Comparison of ENCODE assay signal across 9 cellular contexts in the genomic region with DNA sequence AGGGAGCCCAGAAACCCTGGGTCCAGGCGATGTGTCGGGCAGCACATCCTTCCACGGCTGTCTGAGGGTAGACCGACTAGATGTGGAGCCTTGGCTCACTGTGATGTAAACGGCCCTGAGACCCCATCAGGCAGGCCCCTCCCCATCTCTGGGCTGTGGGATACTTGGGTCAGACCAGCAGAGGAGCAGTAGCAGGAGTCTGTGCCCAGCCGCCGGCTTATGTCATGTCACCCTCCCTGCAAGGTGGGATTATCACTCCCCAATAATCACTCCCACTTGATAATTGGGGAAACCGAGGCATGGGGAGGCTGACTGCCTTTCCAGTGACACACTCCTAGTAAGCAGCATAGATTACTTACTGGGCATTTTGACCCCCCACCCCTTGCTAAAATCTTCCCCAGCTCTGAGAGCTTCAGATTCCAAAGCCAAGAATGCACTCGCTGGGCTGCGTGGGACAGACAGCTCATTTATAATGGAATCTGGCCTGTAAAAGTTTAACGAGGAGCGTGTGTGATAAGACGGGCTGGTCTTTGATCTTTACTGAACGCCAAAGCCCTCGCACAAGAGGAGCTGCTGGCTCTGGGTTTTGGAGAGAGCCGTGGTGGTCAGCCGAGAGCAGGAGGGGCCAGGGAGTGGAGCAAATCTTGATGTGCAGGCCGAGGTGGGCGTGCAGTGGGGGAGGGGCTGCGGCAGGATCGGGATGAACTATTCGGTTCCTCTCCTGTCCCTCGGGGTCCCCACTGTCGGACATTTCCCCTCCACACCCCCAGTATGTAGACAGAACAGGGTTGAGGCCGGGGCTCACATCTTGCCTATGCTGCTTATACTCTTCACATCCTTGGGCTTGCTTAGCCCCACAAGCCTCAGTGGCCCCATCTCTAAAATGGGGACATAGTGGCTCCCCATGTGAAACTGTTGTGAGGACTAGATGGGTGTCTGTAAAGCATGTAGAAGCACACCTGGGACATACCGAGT.
DNase-seq lines count a peak whose midpoint lies in the region; ATAC-seq and TF ChIP-seq lines count a peak whose summit lies in the region.
"Had no signal": no experiment of that assay in that cellular context is flagged by ENCODE, and none has a peak within 500 bp of the region (broad histone marks: within the 10 kb centered on the region; RNA-seq: fewer than 3 reads in every experiment).

No MANE protein-coding gene starts in this region.

- H2BK120ac ChIP-seq in mesenchymal stem cell (ENCODE audit: low read depth, low read length): no peak overlapping the region

- peak overlapping the region; percentile 74 for H2BK15ac ChIP-seq in mesenchymal stem cell (ENCODE audit: low read depth, poor library complexity, severe bottlenecking)

- TF ChIP-seq CTCF in body of pancreas (IDR thresholded peaks at IDR 0.05): no peak
- TF ChIP-seq CTCF in upper lobe of right lung (IDR thresholded peaks at IDR 0.05): no peak

- DNase-seq in HS-27A (ENCODE audit: low read depth): peak; percentile 96
- DNase-seq in body of pancreas: peak in 2 of 4 donors; percentile 38 to 40
- peak; percentile 75 for DNase-seq in mesenchymal stem cell
- DNase-seq in upper lobe of right lung: no peak
- DNase-seq in NCI-H1048 (lab: John Stamatoyannopoulos, UW): no peak
- DNase-seq in posterior vena cava (ENCODE audit: low spot score): no peak
- DNase-seq: activated B cell treated with CpG ODN at 0.5 μM for 24 hours, spleen had no signal

- 29 to 36% methylated on average over 22 to 26 of the region's 26 CpGs for WGBS in body of pancreas, 2 donors
- 32% methylated on average over 18 of the region's 26 CpGs for WGBS in mesenchymal stem cell

- H2BK5ac ChIP-seq in mesenchymal stem cell (ENCODE audit: low read depth, low read length, poor library complexity, severe bottlenecking): peak overlapping the region; percentile 63

- no peak overlapping the region for H3K27ac ChIP-seq in body of pancreas
- H3K27ac ChIP-seq in mesenchymal stem cell (ENCODE audit: low read length, poor library complexity, severe bottlenecking): peak overlapping the region; percentile 85
- H3K27ac ChIP-seq in upper lobe of right lung: peak overlapping the region; percentile 24

- H3K18ac ChIP-seq in mesenchymal stem cell (ENCODE audit: low read depth in 1 of 2, low read length in 2 of 2): peak overlapping the region; percentile 46 to 92

- intact Hi-C loops in body of pancreas (cut with DNase I): no loop called here
- intact Hi-C loops in upper lobe of right lung (cut with DNase I): no loop called here
- intact Hi-C loops in posterior vena cava (cut with DNase I): no loop called here

- no peak overlapping the region for H3K4me3 ChIP-seq in body of pancreas
- H3K4me3 ChIP-seq in mesenchymal stem cell (ENCODE audit: insufficient read depth in 1 of 2, low read depth in 1 of 2, low read length in 2 of 2): peak overlapping the region in 1 of 2 experiments; percentile 60
- H3K4me3 ChIP-seq in upper lobe of right lung: no peak overlapping the region
- H3K4me3 ChIP-seq: spleen had no signal

- no peak overlapping the region for H2AFZ ChIP-seq in mesenchymal stem cell (ENCODE audit: low read depth, low read length)

- H2AK5ac ChIP-seq in mesenchymal stem cell (ENCODE audit: low read length, severe bottlenecking): peak overlapping the region; percentile 80

- no peak overlapping the region for H3K23ac ChIP-seq in mesenchymal stem cell (ENCODE audit: low read length in 2 of 2)

- peak overlapping the region; percentile 52 for H3K4me2 ChIP-seq in mesenchymal stem cell (ENCODE audit: low read length, poor library complexity, severe bottlenecking)

- H3K4me1 ChIP-seq in body of pancreas: peaks cover 17% of the 10 kb centered on the region
- H3K4me1 ChIP-seq in mesenchymal stem cell (ENCODE audit: control insufficient read depth, insufficient read depth, low read depth, low read length): peaks cover 65% of the 10 kb centered on the region
- H3K4me1 ChIP-seq in upper lobe of right lung: peaks cover 34% of the 10 kb centered on the region

- TF ChIP-seq POLR2A in body of pancreas (IDR thresholded peaks at IDR 0.05): no peak

- H3K9me3 ChIP-seq in body of pancreas: no peaks in the 10 kb centered on the region
- no peaks in the 10 kb centered on the region for H3K9me3 ChIP-seq in mesenchymal stem cell (ENCODE audit: control insufficient read depth, low read length)
- H3K9me3 ChIP-seq in upper lobe of right lung: no peaks in the 10 kb centered on the region

- peak overlapping the region in 1 of 2 experiments; percentile 71 for H3K14ac ChIP-seq in mesenchymal stem cell (ENCODE audit: low read length in 2 of 2)

- no peaks in the 10 kb centered on the region for H3K36me3 ChIP-seq in body of pancreas (replicated peaks in 1 of 2; ENCODE audit: insufficient read depth in 1 of 2, low read depth in 2 of 2)
- peaks cover 0 to 13% of the 10 kb centered on the region in 2 experiments for H3K36me3 ChIP-seq in mesenchymal stem cell (ENCODE audit: control insufficient read depth in 1 of 2, insufficient read depth in 2 of 2, low read depth in 1 of 2, low read length in 2 of 2)
- H3K36me3 ChIP-seq in upper lobe of right lung: no peaks in the 10 kb centered on the region
- H3K36me3 ChIP-seq: spleen had no signal

- peak overlapping the region; percentile 80 to 82 for H2BK12ac ChIP-seq in mesenchymal stem cell (ENCODE audit: low read length in 2 of 2)

- peak overlapping the region; percentile 73 to 77 for H3K4ac ChIP-seq in mesenchymal stem cell (ENCODE audit: low read depth in 1 of 2, low read length in 2 of 2)

- peak overlapping the region; percentile 77 for H4K91ac ChIP-seq in mesenchymal stem cell (ENCODE audit: low read length)

- H4K8ac ChIP-seq in mesenchymal stem cell (ENCODE audit: low read length): peak overlapping the region; percentile 33

- H3K27me3 ChIP-seq in body of pancreas: no peaks in the 10 kb centered on the region
- no peaks in the 10 kb centered on the region for H3K27me3 ChIP-seq in mesenchymal stem cell (ENCODE audit: control insufficient read depth in 1 of 2, insufficient read depth in 1 of 2, low read length in 2 of 2)
- H3K27me3 ChIP-seq in upper lobe of right lung: no peaks in the 10 kb centered on the region

- peak; percentile 37 for ATAC-seq in body of pancreas
- peak; percentile 16 for ATAC-seq in upper lobe of right lung
- no peak for ATAC-seq in GM18909 (IDR thresholded peaks at IDR 0.05; ENCODE audit: poor library complexity, unreplicated experiment)

- peaks cover 27% of the 10 kb centered on the region for H3K79me1 ChIP-seq in mesenchymal stem cell (replicated peaks; ENCODE audit: low read length, poor library complexity, severe bottlenecking)

- H3K9ac ChIP-seq in mesenchymal stem cell (ENCODE audit: low read length): peak overlapping the region; percentile 48

Comparison
In these comparisons a context has a peak if more than half of its experiments do, and no peak if none do; other contexts are left out.
1. DNase-seq: peak in HS-27A (single experiment) and mesenchymal stem cell (single experiment); none in upper lobe of right lung (single experiment), NCI-H1048 (single experiment) and posterior vena cava (single experiment).
2. H3K27ac ChIP-seq: peak in mesenchymal stem cell (single experiment) and upper lobe of right lung (single experiment); none in body of pancreas (0 of 4).